Comparison of ENCODE assay signal across 1 cellular context in genomic region chr4:179867300-179867878, GRCh38.
A peak's percentile ranks its signal among the peaks of the same experiment; 100 is the strongest.
TF ChIP-seq lines count a peak whose summit lies in the region.

No MANE protein-coding gene starts in this region.

TF ChIP-seq in GM23338, 12 proteins besides CTCF, POLR2A, EP300 and RAD21 (continued from another document):
- TF ChIP-seq REST (IDR thresholded peaks at IDR 0.05; ENCODE audit: unreplicated experiment) (no peak), EZH2 (IDR thresholded peaks at IDR 0.05; ENCODE audit: low read depth, unreplicated experiment) (no peak), STAT1 (IDR thresholded peaks at IDR 0.05; ENCODE audit: unreplicated experiment) (no peak), CREB1 (CRISPR knock-in tag; IDR thresholded peaks at IDR 0.05; ENCODE audit: low read depth) (no peak), JUNB (IDR thresholded peaks at IDR 0.05; ENCODE audit: unreplicated experiment) (no peak), NANOG (IDR thresholded peaks at IDR 0.05; ENCODE audit: borderline replicate concordance) (no peak), ZNF462 (CRISPR knock-in tag; IDR thresholded peaks at IDR 0.05) (peak; percentile 94)
